In the genomic region with DNA sequence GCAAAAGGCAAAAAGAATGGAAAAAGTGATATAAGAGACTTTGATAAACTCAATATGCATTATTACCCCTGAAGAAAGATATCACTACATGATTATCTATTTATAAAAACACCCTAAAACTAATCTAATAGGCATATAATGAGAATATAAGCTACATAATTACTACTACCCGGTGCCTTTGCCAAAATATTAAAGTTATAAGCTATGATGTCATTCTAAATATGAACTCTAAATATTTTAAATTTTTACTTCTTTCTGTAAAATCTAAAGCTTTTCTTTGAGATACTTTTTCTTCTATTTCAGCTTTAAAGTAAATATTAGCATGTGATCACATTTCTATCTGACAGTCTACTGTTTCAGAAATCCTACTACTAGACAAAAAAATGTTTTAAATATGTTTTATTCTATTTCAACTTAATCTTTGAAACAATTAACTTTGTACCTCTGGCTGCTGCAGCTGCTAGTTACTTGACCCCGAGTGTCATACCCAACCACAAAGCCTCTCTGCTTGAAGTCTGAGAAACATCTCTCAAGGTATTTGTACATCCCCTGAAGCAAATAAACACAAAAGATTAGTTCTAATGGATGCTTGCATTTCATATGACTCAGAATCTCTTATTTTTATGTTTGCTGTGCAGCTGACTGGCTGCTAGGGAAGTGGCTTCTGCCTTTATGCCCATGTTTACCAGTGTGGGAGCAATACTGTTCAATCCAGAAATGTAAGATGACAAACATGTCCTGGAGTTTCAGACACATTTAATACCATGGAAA, we compare ENCODE assay signal across 10 cellular contexts. TPM values are rescaled to one million over a fixed set of nuclear protein-coding genes. Genes with fewer than 3 reads are reported as not detected.
A peak's percentile ranks its signal among the peaks of the same experiment; 100 is the strongest.
DNase-seq lines count a peak whose midpoint lies in the region; ATAC-seq and TF ChIP-seq lines count a peak whose summit lies in the region.
"Had no signal": no experiment of that assay in that cellular context is flagged by ENCODE, and none has a peak within 500 bp of the region (broad histone marks: within the 10 kb centered on the region; RNA-seq: fewer than 3 reads in every experiment).

No MANE protein-coding gene starts in this region.

- H4K20me1 ChIP-seq in smooth muscle cell (ENCODE audit: low read depth): no peaks in the 10 kb centered on the region

- H3K4me3 ChIP-seq in endodermal cell (ENCODE audit: low read length) (no peak overlapping the region), smooth muscle cell (no peak overlapping the region)
- H3K4me3 ChIP-seq: hepatocyte had no signal

- H3K9ac ChIP-seq in endodermal cell (ENCODE audit: extremely low read depth, low read length, poor library complexity, severe bottlenecking) (no peak overlapping the region), smooth muscle cell (ENCODE audit: low read depth) (no peak overlapping the region)

- no peak overlapping the region for H3K4me2 ChIP-seq in smooth muscle cell
- H3K4me2 ChIP-seq: hepatocyte had no signal

- peaks cover under 1% of the 10 kb centered on the region for H3K9me3 ChIP-seq in endodermal cell (ENCODE audit: control insufficient read depth, low read length)
- H3K9me3 ChIP-seq in smooth muscle cell (replicated peaks; ENCODE audit: low read depth): no peaks in the 10 kb centered on the region

- no peaks in the 10 kb centered on the region for H3K27me3 Mint-ChIP-seq in endodermal cell (ENCODE audit: insufficient read depth)

- DNase-seq in SIG-M5 treated with dmso at 0.1 percent for 504 hours (lab: John Stamatoyannopoulos, UW; ENCODE audit: unreplicated experiment) (peak; percentile 15), SIG-M5 (lab: John Stamatoyannopoulos, UW) (no peak), NCI-H345 (lab: John Stamatoyannopoulos, UW) (peak; percentile 50), endodermal cell (no peak), smooth muscle cell (lab: John Stamatoyannopoulos, UW; ENCODE audit: unreplicated experiment) (no peak), G401 (ENCODE audit: low spot score) (no peak)
- DNase-seq in effector CD8-positive, alpha-beta T cell (lab: John Stamatoyannopoulos, UW): no peak
- DNase-seq: stimulated activated CD4-positive, alpha-beta T cell treated with anti-CD3 and anti-CD28 coated beads, Interleukin-12 subunit alpha, Interleukin-12 subunit beta, amount 100 ng/mL, for 4 hours had no signal

- H3K79me2 ChIP-seq in smooth muscle cell (ENCODE audit: low read depth): no peaks in the 10 kb centered on the region
- H3K79me2 ChIP-seq: hepatocyte had no signal

- H3K27ac Mint-ChIP-seq in endodermal cell: no peak overlapping the region

- no peaks in the 10 kb centered on the region for H3F3A ChIP-seq in smooth muscle cell (ENCODE audit: low read depth)

- H3K36me3 Mint-ChIP-seq in endodermal cell (ENCODE audit: low read depth): peaks cover 3% of the 10 kb centered on the region

- TF ChIP-seq CTCF in endodermal cell (conservative IDR thresholded peaks at IDR 0.05): no peak
- no peak for TF ChIP-seq CTCF in smooth muscle cell (IDR thresholded peaks at IDR 0.05; ENCODE audit: borderline replicate concordance, insufficient read depth, poor library complexity, severe bottlenecking)

- H3K4me1 ChIP-seq in endodermal cell (ENCODE audit: control insufficient read depth, insufficient read depth, low read length) (no peaks in the 10 kb centered on the region), smooth muscle cell (ENCODE audit: low read depth) (peaks cover 2% of the 10 kb centered on the region)

- no peak for ATAC-seq in HG02885 (IDR thresholded peaks at IDR 0.05; ENCODE audit: poor library complexity, unreplicated experiment)

- H2AFZ ChIP-seq in smooth muscle cell (ENCODE audit: low read depth): no peak overlapping the region
- H2AFZ ChIP-seq: hepatocyte had no signal

- H3K27ac ChIP-seq in endodermal cell (ENCODE audit: low read depth, low read length) (peak overlapping the region; percentile 61), smooth muscle cell (ENCODE audit: low read depth) (peak overlapping the region; percentile 50)
- H3K27ac ChIP-seq: hepatocyte had no signal

- in situ Hi-C loops in G401 (cut with HindIII; ENCODE audit: low sequenced_read_pairs): no loop called here

- no peaks in the 10 kb centered on the region for H3K4me1 Mint-ChIP-seq in endodermal cell

- no peaks in the 10 kb centered on the region for H3K9me3 Mint-ChIP-seq in endodermal cell

- no peaks in the 10 kb centered on the region for H3K27me3 ChIP-seq in endodermal cell (ENCODE audit: control insufficient read depth, insufficient read depth, low read length, poor library complexity, severe bottlenecking)
- no peaks in the 10 kb centered on the region for H3K27me3 ChIP-seq in smooth muscle cell (ENCODE audit: low read depth)
- H3K27me3 ChIP-seq: hepatocyte had no signal

- 85% methylated on average over 1 of the region's 2 CpGs; no CpG with 5 or more reads in 1 of the 2 experiments for WGBS in endodermal cell (ENCODE audit: insufficient coverage in 1 of 2, insufficient read length in 1 of 2), 2 experiments
- WGBS in smooth muscle cell (ENCODE audit: low lambda C conversion rate): 79% methylated on average over 2 of the region's 2 CpGs

- H3K36me3 ChIP-seq in endodermal cell (ENCODE audit: control insufficient read depth, insufficient read depth, low read length): peaks cover 21% of the 10 kb centered on the region
- peaks cover 14% of the 10 kb centered on the region for H3K36me3 ChIP-seq in smooth muscle cell (ENCODE audit: low read depth)

- no peak overlapping the region for H3K4me3 Mint-ChIP-seq in endodermal cell

RNA-seq across cellular contexts. Expression of gene PGM2L1, which starts 26.8 kb away (rescaled TPM):
- total RNA-seq in endodermal cell (10 to 100 TPM; 12.0 to 16.1 TPM), smooth muscle cell (17.3 and 17.5 TPM in 2 replicates)
- 11.1 TPM for polyA plus RNA-seq in endodermal cell (2013, experiment 1 of 2)
- 11.6 TPM for polyA plus RNA-seq in endodermal cell (2013, experiment 2 of 2)
- 6.5 and 6.7 TPM in 2 replicates for polyA plus RNA-seq in smooth muscle cell
- total RNA-seq in G401 (2014; rRNA removed; shearing (Covaris generic)): 6.2 and 9.5 TPM in 2 replicates

Comparison
In these comparisons a context has a peak if more than half of its experiments do, and no peak if none do; other contexts are left out.
1. DNase-seq: peak in SIG-M5 treated with dmso at 0.1 percent for 504 hours (single experiment) and NCI-H345 (single experiment); none in SIG-M5 (single experiment), endodermal cell (single experiment), smooth muscle cell (single experiment), effector CD8-positive, alpha-beta T cell (single experiment) and G401 (single experiment).